29 cellular contexts compared by ENCODE assay signal in genomic region chr3:189577290-189577951, GRCh38. TPM values are rescaled to one million over a fixed set of nuclear protein-coding genes. Genes with fewer than 3 reads are reported as not detected.
A peak's percentile ranks its signal among the peaks of the same experiment; 100 is the strongest.
DNase-seq lines count a peak whose midpoint lies in the region; ATAC-seq, FAIRE-seq and TF ChIP-seq lines count a peak whose summit lies in the region.
"Had no signal": no experiment of that assay in that cellular context is flagged by ENCODE, and none has a peak within 500 bp of the region (broad histone marks: within the 10 kb centered on the region; RNA-seq: fewer than 3 reads in every experiment).

No MANE protein-coding gene starts in this region.

- no peak for TF ChIP-seq POLR2A in vagina (IDR thresholded peaks at IDR 0.05)

- peak overlapping the region; percentile 93 for H3K27ac ChIP-seq in SK-N-MC
- H3K27ac ChIP-seq in mammary epithelial cell (ENCODE audit: insufficient read depth, low read depth, low read length), result no peak overlapping the region
- no peak overlapping the region for H3K27ac ChIP-seq in vagina
- no peak overlapping the region for H3K27ac ChIP-seq in heart right ventricle
- H3K27ac ChIP-seq: BLaER1, GM23248, HL-60 had no signal

- H3K9me3 ChIP-seq in SK-N-MC (ENCODE audit: low read depth, low read length) (peaks cover 6% of the 10 kb centered on the region; the same call in 1 of the 2 replicates), mammary epithelial cell (replicated peaks; ENCODE audit: insufficient read depth, low read length) (no peaks in the 10 kb centered on the region), vagina (no peaks in the 10 kb centered on the region), heart right ventricle (peaks cover 0 to 5% (median 0%) of the 10 kb centered on the region in 11 donors)
- H3K9me3 ChIP-seq: BLaER1 had no signal

- DNase-seq in activated naive CD4-positive, alpha-beta T cell treated with anti-CD3 and anti-CD28 coated beads for 36 hours, result no peak
- DNase-seq in activated naive CD4-positive, alpha-beta T cell (lab: John Stamatoyannopoulos, UW), result no peak
- DNase-seq in GM19239 (ENCODE audit: insufficient read length, low spot score) (no peak), SK-N-MC (ENCODE audit: low read depth, low spot score) (no peak), mammary epithelial cell (no peak), endothelial cell (ENCODE audit: low spot score) (no peak), vagina (ENCODE audit: extremely low spot score in 2 of 2) (no peak), heart right ventricle (no peak)
- DNase-seq: ACHN; CD4-positive, alpha-beta T cell; COR-L47; DND-41; GM23248; H9; MM.1S; NCI-H1048; NCI-H1417 treated with DMSO at 0.1 percent for 48 hours; NCI-H187 treated with DMSO at 0.1 percent for 48 hours; NCI-H2107; NCI-H2227 treated with DMSO at 0.1 percent for 48 hours; NCI-H524 treated with DMSO at 0.1 percent for 48 hours; SIG-M5 had no signal

- in situ Hi-C loops in mammary epithelial cell (cut with MboI; ENCODE audit: low sequenced_read_pairs in 2 of 2), result no loop called here

- H2AFZ ChIP-seq in mammary epithelial cell (ENCODE audit: low read depth, low read length), result peak overlapping the region; percentile 30
- H2AFZ ChIP-seq: GM23248 had no signal

- H3K4me1 ChIP-seq in mammary epithelial cell (ENCODE audit: insufficient read depth, low read length), result peaks cover 13% of the 10 kb centered on the region
- no peaks in the 10 kb centered on the region for H3K4me1 ChIP-seq in vagina
- no peaks in the 10 kb centered on the region for H3K4me1 ChIP-seq in heart right ventricle
- H3K4me1 ChIP-seq: BLaER1 had no signal

- no peaks in the 10 kb centered on the region for H3K27me3 Mint-ChIP-seq in activated naive CD4-positive, alpha-beta T cell treated with anti-CD3 and anti-CD28 coated beads for 36 hours (ENCODE audit: low read depth)
- no peaks in the 10 kb centered on the region for H3K27me3 Mint-ChIP-seq in endothelial cell (ENCODE audit: unreplicated experiment)
- H3K27me3 Mint-ChIP-seq: CD4-positive, alpha-beta T cell had no signal

- dilution Hi-C loops in mammary epithelial cell (cut with HindIII; ENCODE audit: low sequenced_read_pairs), result no loop called here

- no peaks in the 10 kb centered on the region for H3K79me2 ChIP-seq in mammary epithelial cell (ENCODE audit: insufficient read depth, low read length)

- CTCF ChIA-PET in activated naive CD4-positive, alpha-beta T cell treated with anti-CD3 and anti-CD28 coated beads for 36 hours (lab: Charles Lee), result interaction anchor here (0.7 to 1.2 kb wide), 2 partner anchors 16 to 65 kb away, joined by 3 read pairs; no protein-coding TSS in a partner anchor
- CTCF ChIA-PET in mammary epithelial cell (lab: Charles Lee; ENCODE audit: low non-redundant PET), result no interaction called here

- intact Hi-C loops in activated naive CD4-positive, alpha-beta T cell treated with anti-CD3 and anti-CD28 coated beads for 36 hours (cut with micrococcal nuclease), result loop anchor here (10.0 kb wide), 1 partner anchor 533 kb away; no protein-coding TSS in a partner anchor
- intact Hi-C loops in mammary epithelial cell (cut with micrococcal nuclease), result no loop called here
- intact Hi-C loops in vagina (cut with DNase I), result no loop called here
- intact Hi-C loops in heart right ventricle (cut with DNase I), result loop anchor here in 1 of 10 donors (10.0 kb wide), 1 partner anchor 813 kb away; no protein-coding TSS in a partner anchor

- H3K36me3 ChIP-seq in SK-N-MC (ENCODE audit: insufficient read depth, low read length), result peaks cover 7% of the 10 kb centered on the region; the same call in 1 of the 2 replicates
- H3K36me3 ChIP-seq in mammary epithelial cell (ENCODE audit: insufficient read depth, low read length), result no peaks in the 10 kb centered on the region
- no peaks in the 10 kb centered on the region for H3K36me3 ChIP-seq in vagina
- no peaks in the 10 kb centered on the region for H3K36me3 ChIP-seq in heart right ventricle
- H3K36me3 ChIP-seq: BLaER1 had no signal

- peak; percentile 73 for FAIRE-seq in GM19239 (lab: Jason Lieb, UNC)
- FAIRE-seq: GM12878, HepG2, K562 had no signal

- H3K4me3 ChIP-seq in SK-N-MC (no peak overlapping the region; the same call in 1 of the 2 replicates), mammary epithelial cell (replicated peaks in 1 of 3; ENCODE audit: insufficient read depth in 1 of 3, low read depth in 2 of 3, low read length in 3 of 3) (no peak overlapping the region), vagina (no peak overlapping the region), heart right ventricle (no peak overlapping the region)
- H3K4me3 ChIP-seq: BLaER1, GM12878, GM23248, K562 had no signal

- BruUV-seq in mammary epithelial cell (replicated peaks; lab: Mats Ljungman, UMichigan), result no TSS peak

- H3K27me3 ChIP-seq in mammary epithelial cell (ENCODE audit: insufficient read depth, low read length) (no peaks in the 10 kb centered on the region), vagina (no peaks in the 10 kb centered on the region), heart right ventricle (no peaks in the 10 kb centered on the region)
- H3K27me3 ChIP-seq: BLaER1 had no signal

- peaks cover 2% of the 10 kb centered on the region for H3K9me3 Mint-ChIP-seq in activated naive CD4-positive, alpha-beta T cell treated with anti-CD3 and anti-CD28 coated beads for 36 hours
- H3K9me3 Mint-ChIP-seq in endothelial cell (ENCODE audit: unreplicated experiment), result no peaks in the 10 kb centered on the region
- H3K9me3 Mint-ChIP-seq: H9 had no signal

- H3K4me3 Mint-ChIP-seq in activated naive CD4-positive, alpha-beta T cell treated with anti-CD3 and anti-CD28 coated beads for 36 hours, result no peak overlapping the region
- H3K4me3 Mint-ChIP-seq in endothelial cell (ENCODE audit: unreplicated experiment), result no peak overlapping the region
- H3K4me3 Mint-ChIP-seq: CD4-positive, alpha-beta T cell; H9 had no signal

- no peak for ATAC-seq in heart right ventricle
- ATAC-seq: GM12878, HepG2, K562, SK-N-SH treated with all-trans-retinoic acid at 6 μM for 48 hours had no signal

- no peaks in the 10 kb centered on the region for H4K20me1 ChIP-seq in mammary epithelial cell (ENCODE audit: insufficient read depth, low read length)
- H4K20me1 ChIP-seq: BLaER1 had no signal

- no peak overlapping the region for H3K4me2 ChIP-seq in mammary epithelial cell (ENCODE audit: insufficient read depth, low read depth, low read length)
- H3K4me2 ChIP-seq: BLaER1 had no signal

- H3K4me1 Mint-ChIP-seq in activated naive CD4-positive, alpha-beta T cell treated with anti-CD3 and anti-CD28 coated beads for 36 hours (ENCODE audit: low read depth), result peaks cover 37% of the 10 kb centered on the region
- no peaks in the 10 kb centered on the region for H3K4me1 Mint-ChIP-seq in endothelial cell (ENCODE audit: unreplicated experiment)
- H3K4me1 Mint-ChIP-seq: H9 had no signal

- H3K9ac ChIP-seq in SK-N-MC (ENCODE audit: insufficient read length) (peak overlapping the region; percentile 62), mammary epithelial cell (ENCODE audit: insufficient read depth, low read length) (no peak overlapping the region)
- H3K9ac ChIP-seq: BLaER1, GM23248 had no signal

- H3K27ac Mint-ChIP-seq in activated naive CD4-positive, alpha-beta T cell treated with anti-CD3 and anti-CD28 coated beads for 36 hours, result peak overlapping the region; percentile 39
- no peak overlapping the region for H3K27ac Mint-ChIP-seq in endothelial cell (ENCODE audit: unreplicated experiment)
- H3K27ac Mint-ChIP-seq: CD4-positive, alpha-beta T cell had no signal

- TF ChIP-seq CTCF in mammary epithelial cell (conservative IDR thresholded peaks at IDR 0.05 in 1 of 2, IDR thresholded peaks at IDR 0.05 in 1 of 2; ENCODE audit: extremely low read depth in 1 of 2, insufficient read depth in 1 of 2, low read depth in 1 of 2, low read length in 2 of 2), result no peak
- no peak for TF ChIP-seq CTCF in endothelial cell (IDR thresholded peaks at IDR 0.05; ENCODE audit: unreplicated experiment)
- TF ChIP-seq CTCF in vagina (IDR thresholded peaks at IDR 0.05), result no peak
- TF ChIP-seq CTCF in heart right ventricle (IDR thresholded peaks at IDR 0.05), result no peak

- WGBS in mammary epithelial cell (ENCODE audit: low coverage, missing lambda C conversion rate), result 92% methylated on average over 3 of the region's 4 CpGs
- 82 to 83% methylated on average over 4 of the region's 4 CpGs for WGBS in heart right ventricle, 2 donors

- H3K36me3 Mint-ChIP-seq in activated naive CD4-positive, alpha-beta T cell treated with anti-CD3 and anti-CD28 coated beads for 36 hours (ENCODE audit: low read depth), result no peaks in the 10 kb centered on the region
- H3K36me3 Mint-ChIP-seq in endothelial cell (ENCODE audit: low read depth, unreplicated experiment), result no peaks in the 10 kb centered on the region

RNA-seq across cellular contexts. Expression of gene TP63, which starts 53.8 kb away (rescaled TPM):
- total RNA-seq in activated naive CD4-positive, alpha-beta T cell treated with anti-CD3 and anti-CD28 coated beads for 36 hours, result under 1 TPM in 1 of 2 experiments, not detected in 1; 0.15 TPM
- total RNA-seq in mammary epithelial cell (100 to 1,000 TPM; 286 to 289 TPM), endothelial cell (ENCODE audit: unreplicated experiment) (1.0 TPM), vagina (144 TPM), heart right ventricle (1 to 10 TPM in 3 of 10 donors, under 1 TPM in 7; 0.07 to 1.5 (median 0.66) TPM)
- polyA plus RNA-seq in mammary epithelial cell (144 TPM), heart right ventricle (under 1 TPM; 0.09 to 0.22 TPM)
- polyA minus RNA-seq in mammary epithelial cell, result 244 TPM
- total RNA-seq: GM23248, H9, HepG2, HT-29 had no signal
- polyA plus RNA-seq: GM23248, HepG2 had no signal

Comparison
In these comparisons a context has a peak if more than half of its experiments do, and no peak if none do; other contexts are left out.
1. RNA of gene TP63, which starts 53.8 kb away (total RNA-seq): 286 to 289 TPM in mammary epithelial cell and 144 TPM in vagina (single experiment); 1.0 TPM in endothelial cell (single experiment), 0.07 to 1.5 TPM in heart right ventricle and 0.15 TPM in activated naive CD4-positive, alpha-beta T cell treated with anti-CD3 and anti-CD28 coated beads for 36 hours; every median in the first group is over 10 times any median in the second.